ENCODE assay signal across 8 cellular contexts in the genomic region with DNA sequence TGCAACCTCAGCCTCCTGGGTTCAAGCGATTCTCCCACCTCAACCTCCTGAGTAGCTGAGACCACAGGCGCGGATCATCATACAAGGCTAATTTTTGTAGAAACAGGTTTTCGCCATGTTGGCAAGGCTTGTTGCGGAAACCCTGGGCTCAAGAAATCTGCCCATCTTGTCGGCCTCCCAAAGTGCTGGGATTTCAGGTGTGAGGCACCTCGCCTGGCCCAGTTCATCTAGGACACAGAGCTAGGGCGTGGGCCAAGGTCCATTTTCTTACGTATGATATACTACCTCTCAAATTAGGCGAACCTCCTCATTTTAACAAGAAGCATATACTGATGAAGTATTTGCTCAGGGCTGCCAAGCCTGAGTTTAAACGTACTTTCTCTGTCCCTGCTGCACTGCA. TPM values are rescaled to one million over a fixed set of nuclear protein-coding genes. Genes with fewer than 3 reads are reported as not detected.
DNase-seq lines count a peak whose midpoint lies in the region; ATAC-seq and TF ChIP-seq lines count a peak whose summit lies in the region.

No MANE protein-coding gene starts in this region.

- ATAC-seq in activated CD4-positive, alpha-beta T cell treated with anti-CD3 and anti-CD28 coated beads for 36 hours = no peak

- TF ChIP-seq POLR2A in esophagus squamous epithelium (IDR thresholded peaks at IDR 0.05) = no peak

- H4K20me1 ChIP-seq in SU-DHL-6 (ENCODE audit: low read depth, low read length) = peaks cover 29% of the 10 kb centered on the region

- peak overlapping the region; percentile 83 for H3K27ac ChIP-seq in SU-DHL-6 (ENCODE audit: low read depth, low read length)
- peak overlapping the region in 1 of 4 donors; percentile 98 for H3K27ac ChIP-seq in esophagus squamous epithelium
- no peak overlapping the region for H3K27ac ChIP-seq in caudate nucleus (ENCODE audit: low read depth, low read length)

- H3K4me3 ChIP-seq in SU-DHL-6 (ENCODE audit: insufficient read depth, low read length, poor library complexity, severe bottlenecking) = peak overlapping the region; percentile 98
- peak overlapping the region in 3 of 4 donors; percentile 78 to 96 (median 96) for H3K4me3 ChIP-seq in esophagus squamous epithelium
- H3K4me3 ChIP-seq in skeletal muscle satellite cell (ENCODE audit: low read length) = peak overlapping the region; percentile 85

- no peak for DNase-seq in activated CD4-positive, alpha-beta T cell treated with anti-CD3 and anti-CD28 coated beads for 36 hours
- no peak for DNase-seq in activated CD4-positive, alpha-beta T cell treated with anti-CD3 and anti-CD28 coated beads for 1 hour
- DNase-seq in esophagus squamous epithelium (lab: John Stamatoyannopoulos, UW) (no peak), caudate nucleus (lab: John Stamatoyannopoulos, UW) (no peak), globus pallidus (ENCODE audit: low spot score) (no peak), NCI-H1092 (lab: John Stamatoyannopoulos, UW) (no peak)

- no peaks in the 10 kb centered on the region for H3K9me3 Mint-ChIP-seq in activated CD4-positive, alpha-beta T cell treated with anti-CD3 and anti-CD28 coated beads for 36 hours (ENCODE audit: low read depth)

- H3K27me3 Mint-ChIP-seq in activated CD4-positive, alpha-beta T cell treated with anti-CD3 and anti-CD28 coated beads for 36 hours = no peaks in the 10 kb centered on the region

- peaks cover 53% of the 10 kb centered on the region for H3K4me1 Mint-ChIP-seq in activated CD4-positive, alpha-beta T cell treated with anti-CD3 and anti-CD28 coated beads for 36 hours

- H3K4me3 Mint-ChIP-seq in activated CD4-positive, alpha-beta T cell treated with anti-CD3 and anti-CD28 coated beads for 36 hours = peak overlapping the region; percentile 92

- 70 to 83% methylated on average over 9 to 11 of the region's 11 CpGs for WGBS in esophagus squamous epithelium, 2 donors

- H3K4me1 ChIP-seq in esophagus squamous epithelium = peaks cover 9 to 56% (median 19%) of the 10 kb centered on the region in 3 donors
- peaks cover 10% of the 10 kb centered on the region for H3K4me1 ChIP-seq in skeletal muscle satellite cell (ENCODE audit: control insufficient read depth, insufficient read depth, low read length)

- H2AFZ ChIP-seq in SU-DHL-6 (ENCODE audit: low read depth, low read length, severe bottlenecking) = no peak overlapping the region

- H3K9me2 ChIP-seq in SU-DHL-6 (replicated peaks; ENCODE audit: insufficient read depth, low read length) = no peaks in the 10 kb centered on the region

- POLR2A ChIA-PET in activated CD4-positive, alpha-beta T cell treated with anti-CD3 and anti-CD28 coated beads for 36 hours (lab: Charles Lee) = no interaction called here

- peaks cover 63% of the 10 kb centered on the region for H3K36me3 Mint-ChIP-seq in activated CD4-positive, alpha-beta T cell treated with anti-CD3 and anti-CD28 coated beads for 36 hours (ENCODE audit: low read depth)

- peaks cover 77% of the 10 kb centered on the region for H3F3A ChIP-seq in SU-DHL-6 (ENCODE audit: insufficient read depth)

- H3K4me2 ChIP-seq in SU-DHL-6 (ENCODE audit: low read depth, low read length, poor library complexity, severe bottlenecking) = peak overlapping the region; percentile 76
- H3K4me2 ChIP-seq in skeletal muscle satellite cell (ENCODE audit: low read length) = peak overlapping the region; percentile 70

- H3K9me3 ChIP-seq in SU-DHL-6 (ENCODE audit: insufficient read depth, low read length) (no peaks in the 10 kb centered on the region), esophagus squamous epithelium (no peaks in the 10 kb centered on the region), skeletal muscle satellite cell (replicated peaks; ENCODE audit: low read length) (no peaks in the 10 kb centered on the region)

- H3K27me3 ChIP-seq in SU-DHL-6 (ENCODE audit: low read length) = no peaks in the 10 kb centered on the region
- no peaks in the 10 kb centered on the region for H3K27me3 ChIP-seq in esophagus squamous epithelium
- H3K27me3 ChIP-seq in skeletal muscle satellite cell (ENCODE audit: control insufficient read depth, insufficient read depth, low read length) = no peaks in the 10 kb centered on the region

- H3K9ac ChIP-seq in SU-DHL-6 (ENCODE audit: low read length) (peak overlapping the region; percentile 94), skeletal muscle satellite cell (ENCODE audit: low read depth, low read length) (peak overlapping the region; percentile 95)

- H3K27ac Mint-ChIP-seq in activated CD4-positive, alpha-beta T cell treated with anti-CD3 and anti-CD28 coated beads for 36 hours = peak overlapping the region; percentile 96

- H3K36me3 ChIP-seq in SU-DHL-6 (ENCODE audit: low read length) (peaks cover 32% of the 10 kb centered on the region), esophagus squamous epithelium (peaks cover 0 to 29% (median 0%) of the 10 kb centered on the region in 3 donors), skeletal muscle satellite cell (ENCODE audit: insufficient read depth, low read length) (peaks cover 31% of the 10 kb centered on the region)

- H3K79me2 ChIP-seq in SU-DHL-6 (ENCODE audit: insufficient read depth, low read length) = peaks cover 65% of the 10 kb centered on the region

- CTCF ChIA-PET in activated CD4-positive, alpha-beta T cell treated with anti-CD3 and anti-CD28 coated beads for 36 hours (lab: Charles Lee) = no interaction called here

- intact Hi-C loops in activated CD4-positive, alpha-beta T cell treated with anti-CD3 and anti-CD28 coated beads for 36 hours (cut with DNase I, micrococcal nuclease) = loop anchor here in 1 of 2 experiments (10.0 kb wide), 1 partner anchor 119 kb away; no protein-coding TSS in a partner anchor
- intact Hi-C loops in esophagus squamous epithelium (cut with DNase I) = no loop called here

- TF ChIP-seq CTCF in SU-DHL-6 (IDR thresholded peaks at IDR 0.05; ENCODE audit: insufficient read depth, low read length, poor library complexity, severe bottlenecking) (no peak), esophagus squamous epithelium (IDR thresholded peaks at IDR 0.05) (no peak)

RNA-seq across cellular contexts. Expression of a gene that starts 2.1 kb away (rescaled TPM):
- 1,000 to 10,000 TPM in 1 of 2 experiments, 100 to 1,000 TPM in 1; 481 to 1,987 TPM for total RNA-seq in activated CD4-positive, alpha-beta T cell treated with anti-CD3 and anti-CD28 coated beads for 36 hours
- over 10,000 TPM in 1 of 4 donors, 1,000 to 10,000 TPM in 2, 100 to 1,000 TPM in 1; 911 to 13,326 (median 8,997) TPM for total RNA-seq in esophagus squamous epithelium
- 3,192 and 4,996 TPM in 2 replicates for total RNA-seq in skeletal muscle satellite cell (2012; rRNA removed)

RNA-seq across cellular contexts. Expression of a gene that starts 14.7 kb away (rescaled TPM):
- total RNA-seq in activated CD4-positive, alpha-beta T cell treated with anti-CD3 and anti-CD28 coated beads for 36 hours = 10 to 100 TPM; 37.3 to 47.9 TPM
- 10 to 100 TPM in 2 of 4 donors, 1 to 10 TPM in 2; 5.5 to 19.8 (median 12.8) TPM for total RNA-seq in esophagus squamous epithelium
- total RNA-seq in skeletal muscle satellite cell (2012; rRNA removed) = 23.3 and 28.2 TPM in 2 replicates

RNA-seq across cellular contexts. Expression of a gene that starts 36.4 kb away (rescaled TPM):
- total RNA-seq in activated CD4-positive, alpha-beta T cell treated with anti-CD3 and anti-CD28 coated beads for 36 hours = 100 to 1,000 TPM; 272 to 309 TPM
- total RNA-seq in esophagus squamous epithelium = 100 to 1,000 TPM; 188 to 260 (median 211) TPM
- total RNA-seq in skeletal muscle satellite cell (2012; rRNA removed) = 169 and 188 TPM in 2 replicates

RNA-seq across cellular contexts. Expression of a gene that starts 36.5 kb away (rescaled TPM):
- 10 to 100 TPM; 23.8 to 32.2 TPM for total RNA-seq in activated CD4-positive, alpha-beta T cell treated with anti-CD3 and anti-CD28 coated beads for 36 hours
- total RNA-seq in esophagus squamous epithelium = 10 to 100 TPM; 13.9 to 28.0 (median 19.7) TPM
- 76.9 and 77.3 TPM in 2 replicates for total RNA-seq in skeletal muscle satellite cell (2012; rRNA removed)

RNA-seq across cellular contexts. Expression of a gene that starts 51.0 kb away (rescaled TPM):
- 1 to 10 TPM; 7.8 to 9.2 TPM for total RNA-seq in activated CD4-positive, alpha-beta T cell treated with anti-CD3 and anti-CD28 coated beads for 36 hours
- 10 to 100 TPM in 2 of 4 donors, 1 to 10 TPM in 2; 5.0 to 11.6 (median 9.6) TPM for total RNA-seq in esophagus squamous epithelium
- 12.7 and 13.2 TPM in 2 replicates for total RNA-seq in skeletal muscle satellite cell (2012; rRNA removed)
